ENCODE assay signal across 16 cellular contexts in the genomic region with DNA sequence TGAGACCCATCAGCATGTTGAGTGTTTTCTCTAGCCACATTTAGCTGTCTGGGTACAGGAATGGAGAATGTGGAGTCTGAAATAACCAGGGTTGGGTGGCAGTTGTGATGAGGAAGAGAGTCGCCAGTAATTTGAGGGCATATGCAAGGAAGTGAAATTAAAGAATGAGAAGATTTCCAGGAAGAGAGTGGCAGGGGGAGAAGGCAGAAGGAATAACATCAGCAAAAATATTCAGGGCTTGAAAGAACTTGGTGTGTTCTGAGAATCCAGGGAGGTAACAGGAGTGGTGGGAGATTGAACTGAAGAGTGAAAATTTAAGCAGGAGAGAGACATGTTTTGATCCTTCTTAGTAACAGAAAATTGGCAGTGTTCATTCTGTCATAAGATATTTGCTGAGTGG. TPM values are rescaled to one million over a fixed set of nuclear protein-coding genes. Genes with fewer than 3 reads are reported as not detected.
DNase-seq lines count a peak whose midpoint lies in the region; ATAC-seq and TF ChIP-seq lines count a peak whose summit lies in the region.
"Had no signal": no experiment of that assay in that cellular context is flagged by ENCODE, and none has a peak within 500 bp of the region (broad histone marks: within the 10 kb centered on the region; RNA-seq: fewer than 3 reads in every experiment).

No MANE protein-coding gene starts in this region.

- no peaks in the 10 kb centered on the region for H3K9me3 ChIP-seq in left ventricle myocardium inferior (replicated peaks)
- H3K9me3 ChIP-seq: transverse colon had no signal

- no peaks in the 10 kb centered on the region for H3K9me3 Mint-ChIP-seq in activated CD8-positive, alpha-beta T cell treated with anti-CD3 and anti-CD28 coated beads, Interleukin-2, amount 10 ng/mL, durations not matched to agents 7 days and 5 days (ENCODE audit: insufficient read depth)
- peaks cover 2% of the 10 kb centered on the region for H3K9me3 Mint-ChIP-seq in glutamatergic neuron (ENCODE audit: unreplicated experiment)
- peaks cover 2% of the 10 kb centered on the region for H3K9me3 Mint-ChIP-seq in stimulated activated effector memory CD8-positive, alpha-beta T cell treated with anti-CD3 and anti-CD28 coated beads, Interleukin-12 subunit alpha, Interleukin-12 subunit beta, amount 100 ng/mL, for 72 hours

- no peak overlapping the region for H3K4me3 Mint-ChIP-seq in activated CD8-positive, alpha-beta T cell treated with anti-CD3 and anti-CD28 coated beads, Interleukin-2, amount 10 ng/mL, durations not matched to agents 7 days and 5 days
- H3K4me3 Mint-ChIP-seq in glutamatergic neuron (ENCODE audit: unreplicated experiment), result no peak overlapping the region
- no peak overlapping the region for H3K4me3 Mint-ChIP-seq in stimulated activated effector memory CD8-positive, alpha-beta T cell treated with anti-CD3 and anti-CD28 coated beads, Interleukin-12 subunit alpha, Interleukin-12 subunit beta, amount 100 ng/mL, for 72 hours
- H3K4me3 Mint-ChIP-seq: activated naive CD8-positive, alpha-beta T cell treated with anti-CD3 and anti-CD28 coated beads, Interleukin-2, amount 10 ng/mL, durations not matched to agents 7 days and 5 days had no signal

- peak overlapping the region; percentile 12 for H3K27ac Mint-ChIP-seq in activated CD8-positive, alpha-beta T cell treated with anti-CD3 and anti-CD28 coated beads, Interleukin-2, amount 10 ng/mL, durations not matched to agents 7 days and 5 days
- H3K27ac Mint-ChIP-seq in glutamatergic neuron (ENCODE audit: unreplicated experiment), result peak overlapping the region; percentile 24
- peak overlapping the region; percentile 35 for H3K27ac Mint-ChIP-seq in stimulated activated effector memory CD8-positive, alpha-beta T cell treated with anti-CD3 and anti-CD28 coated beads, Interleukin-12 subunit alpha, Interleukin-12 subunit beta, amount 100 ng/mL, for 72 hours
- H3K27ac Mint-ChIP-seq: activated naive CD8-positive, alpha-beta T cell treated with anti-CD3 and anti-CD28 coated beads, Interleukin-2, amount 10 ng/mL, durations not matched to agents 7 days and 5 days had no signal

- no peaks in the 10 kb centered on the region for H3K27me3 ChIP-seq in left ventricle myocardium inferior (ENCODE audit: low read depth)
- H3K27me3 ChIP-seq: MG63, spleen, transverse colon had no signal

- H3K4me1 Mint-ChIP-seq in activated CD8-positive, alpha-beta T cell treated with anti-CD3 and anti-CD28 coated beads, Interleukin-2, amount 10 ng/mL, durations not matched to agents 7 days and 5 days (ENCODE audit: low read depth), result peaks cover 5% of the 10 kb centered on the region
- peaks cover 7% of the 10 kb centered on the region for H3K4me1 Mint-ChIP-seq in glutamatergic neuron (ENCODE audit: low read depth, unreplicated experiment)
- peaks cover 31% of the 10 kb centered on the region for H3K4me1 Mint-ChIP-seq in stimulated activated effector memory CD8-positive, alpha-beta T cell treated with anti-CD3 and anti-CD28 coated beads, Interleukin-12 subunit alpha, Interleukin-12 subunit beta, amount 100 ng/mL, for 72 hours

- H3K36me3 Mint-ChIP-seq in activated CD8-positive, alpha-beta T cell treated with anti-CD3 and anti-CD28 coated beads, Interleukin-2, amount 10 ng/mL, durations not matched to agents 7 days and 5 days (ENCODE audit: low read depth), result peaks cover 26% of the 10 kb centered on the region
- peaks cover 9% of the 10 kb centered on the region for H3K36me3 Mint-ChIP-seq in glutamatergic neuron (ENCODE audit: unreplicated experiment)
- peaks cover 47% of the 10 kb centered on the region for H3K36me3 Mint-ChIP-seq in stimulated activated effector memory CD8-positive, alpha-beta T cell treated with anti-CD3 and anti-CD28 coated beads, Interleukin-12 subunit alpha, Interleukin-12 subunit beta, amount 100 ng/mL, for 72 hours

- H3K4me1 ChIP-seq in left ventricle myocardium inferior, result peaks cover 38% of the 10 kb centered on the region

- no peak overlapping the region for H3K4me3 ChIP-seq in left ventricle myocardium inferior
- H3K4me3 ChIP-seq: MG63, spleen, transverse colon had no signal

- H3K27me3 Mint-ChIP-seq in activated CD8-positive, alpha-beta T cell treated with anti-CD3 and anti-CD28 coated beads, Interleukin-2, amount 10 ng/mL, durations not matched to agents 7 days and 5 days (ENCODE audit: low read depth), result no peaks in the 10 kb centered on the region
- peaks cover 2% of the 10 kb centered on the region for H3K27me3 Mint-ChIP-seq in glutamatergic neuron (ENCODE audit: unreplicated experiment)
- H3K27me3 Mint-ChIP-seq: activated naive CD8-positive, alpha-beta T cell treated with anti-CD3 and anti-CD28 coated beads, Interleukin-2, amount 10 ng/mL, durations not matched to agents 7 days and 5 days had no signal

- TF ChIP-seq CTCF in left ventricle myocardium inferior (IDR thresholded peaks at IDR 0.05; ENCODE audit: borderline replicate concordance), result no peak
- TF ChIP-seq CTCF in glutamatergic neuron (IDR thresholded peaks at IDR 0.05; ENCODE audit: partially characterized antibody, unreplicated experiment), result no peak

- no peak for ATAC-seq in Right ventricle myocardium superior (ENCODE audit: poor library complexity)
- no peak for ATAC-seq in activated CD8-positive, alpha-beta T cell treated with anti-CD3 and anti-CD28 coated beads, Interleukin-2, amount 10 ng/mL, durations not matched to agents 7 days and 5 days
- ATAC-seq in stimulated activated effector memory CD8-positive, alpha-beta T cell treated with anti-CD3 and anti-CD28 coated beads, Interleukin-12 subunit alpha, Interleukin-12 subunit beta, amount 100 ng/mL, for 72 hours, result no peak

- intact Hi-C loops in left ventricle myocardium inferior (cut with micrococcal nuclease) (no loop called here), Right ventricle myocardium superior (cut with DNase I) (no loop called here)

- peak overlapping the region; percentile 79 for H3K27ac ChIP-seq in left ventricle myocardium inferior (replicated peaks)
- H3K27ac ChIP-seq: transverse colon had no signal

- POLR2A ChIA-PET in activated CD8-positive, alpha-beta T cell treated with anti-CD3 and anti-CD28 coated beads, Interleukin-2, amount 10 ng/mL, durations not matched to agents 7 days and 5 days (lab: Charles Lee), result no interaction called here

- CTCF ChIA-PET in activated CD8-positive, alpha-beta T cell treated with anti-CD3 and anti-CD28 coated beads, Interleukin-2, amount 10 ng/mL, durations not matched to agents 7 days and 5 days (lab: Charles Lee), result no interaction called here

- peaks cover 4% of the 10 kb centered on the region for H3K36me3 ChIP-seq in left ventricle myocardium inferior
- H3K36me3 ChIP-seq: transverse colon had no signal

- DNase-seq in left ventricle myocardium inferior, result no peak
- no peak for DNase-seq in Right ventricle myocardium superior
- DNase-seq in activated CD8-positive, alpha-beta T cell treated with anti-CD3 and anti-CD28 coated beads, Interleukin-2, amount 10 ng/mL, durations not matched to agents 7 days and 5 days, result no peak
- DNase-seq in glutamatergic neuron, result no peak
- no peak for DNase-seq in stimulated activated effector memory CD8-positive, alpha-beta T cell treated with anti-CD3 and anti-CD28 coated beads, Interleukin-12 subunit alpha, Interleukin-12 subunit beta, amount 100 ng/mL, for 72 hours (ENCODE audit: low spot score in 2 of 2)
- no peak for DNase-seq in germinal center (ENCODE audit: low spot score)
- no peak for DNase-seq in AML-193 (lab: John Stamatoyannopoulos, UW)
- DNase-seq in anterior cingulate cortex (lab: John Stamatoyannopoulos, UW), result no peak
- DNase-seq: activated naive CD8-positive, alpha-beta T cell treated with anti-CD3 and anti-CD28 coated beads, Interleukin-2, amount 10 ng/mL, durations not matched to agents 7 days and 5 days; GF-D8; MG63; NCI-H2029; NCI-H446 treated with DMSO at 0.1 percent for 48 hours; SHP77; spleen; transverse colon had no signal

RNA-seq across cellular contexts. Expression of a gene that starts 54.5 kb away (rescaled TPM):
- total RNA-seq in left ventricle myocardium inferior (35.9 TPM), Right ventricle myocardium superior (37.2 TPM), glutamatergic neuron (ENCODE audit: unreplicated experiment) (76.1 TPM)
- 10 to 100 TPM; 53.6 to 61.5 TPM for total RNA-seq in activated CD8-positive, alpha-beta T cell treated with anti-CD3 and anti-CD28 coated beads, Interleukin-2, amount 10 ng/mL, durations not matched to agents 7 days and 5 days
